ENCODE assay signal across 18 cellular contexts in the genomic region with DNA sequence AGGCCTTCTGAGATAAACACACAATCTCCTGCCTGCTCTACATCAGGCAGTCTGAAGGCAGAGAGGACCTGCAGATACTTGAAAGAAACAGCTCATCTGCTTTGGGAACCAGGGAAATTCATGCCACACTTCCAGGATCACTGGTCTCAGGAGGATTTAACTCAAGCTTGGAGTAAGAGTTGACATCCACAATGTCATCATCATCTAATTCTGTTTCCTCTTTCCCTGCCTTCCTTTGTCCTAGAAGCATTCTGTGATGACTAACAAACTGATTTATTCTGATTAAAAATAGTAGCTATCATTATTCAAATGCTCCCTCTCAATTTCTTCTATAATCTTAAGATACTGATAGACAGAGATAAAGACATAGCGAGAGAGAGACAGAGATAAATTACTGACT.
A peak's percentile ranks its signal among the peaks of the same experiment; 100 is the strongest.
DNase-seq lines count a peak whose midpoint lies in the region; ATAC-seq, FAIRE-seq and TF ChIP-seq lines count a peak whose summit lies in the region.
"Had no signal": no experiment of that assay in that cellular context is flagged by ENCODE, and none has a peak within 500 bp of the region (broad histone marks: within the 10 kb centered on the region; RNA-seq: fewer than 3 reads in every experiment).

No MANE protein-coding gene starts in this region.

- H3K36me3 Mint-ChIP-seq in activated CD4-positive, alpha-beta T cell treated with anti-CD3 and anti-CD28 coated beads, Interleukin-2, amount 10 ng/mL, durations not matched to agents 24 days and 14 days (ENCODE audit: low read depth) = no peaks in the 10 kb centered on the region
- H3K36me3 Mint-ChIP-seq: CD4-positive, CD25-positive, alpha-beta regulatory T cell had no signal

- H4K5ac ChIP-seq in H1 (ENCODE audit: insufficient read length, low read depth, low read length) = no peak overlapping the region
- no peak overlapping the region for H4K5ac ChIP-seq in mesendoderm (ENCODE audit: low read length)

- H3K79me1 ChIP-seq in H1 (ENCODE audit: low read depth, low read length) = no peaks in the 10 kb centered on the region
- no peaks in the 10 kb centered on the region for H3K79me1 ChIP-seq in mesendoderm (ENCODE audit: low read length)

- H2BK12ac ChIP-seq in H1 (ENCODE audit: low read depth, low read length) = no peak overlapping the region

- no peak overlapping the region for H3K9ac ChIP-seq in H1 (replicated peaks in 1 of 4; ENCODE audit: extremely low read depth in 1 of 4, low read depth in 3 of 4, low read length in 3 of 4)
- no peak overlapping the region for H3K9ac ChIP-seq in mesendoderm (ENCODE audit: low read length)
- H3K9ac ChIP-seq: BLaER1 treated with 17β-estradiol and CSF1 and Interleukin-3, amounts not matched to agents 10 nM and 100 nM had no signal

- no peak for TF ChIP-seq RAD21 in H1 (IDR thresholded peaks at IDR 0.05 in 1 of 2, conservative IDR thresholded peaks at IDR 0.05 in 1 of 2; ENCODE audit: low read depth in 2 of 2, low read length in 2 of 2)

- H3K4me1 ChIP-seq in H1 (replicated peaks in 1 of 4; ENCODE audit: control insufficient read depth in 3 of 4, insufficient read depth in 4 of 4, low read length in 3 of 4) (peaks cover 0 to 19% (median 10%) of the 10 kb centered on the region in 4 experiments; a peak in 5 of 7 replicates), mesendoderm (ENCODE audit: control insufficient read depth, low read depth, low read length) (no peaks in the 10 kb centered on the region)
- H3K4me1 ChIP-seq: A549; BLaER1 treated with 17β-estradiol and CSF1 and Interleukin-3, amounts not matched to agents 10 nM and 100 nM had no signal

- no peak overlapping the region for H2BK5ac ChIP-seq in H1 (ENCODE audit: low read depth, low read length)
- H2BK5ac ChIP-seq in mesendoderm (ENCODE audit: low read length) = no peak overlapping the region

- H3K23ac ChIP-seq in H1 (ENCODE audit: insufficient read length) = no peak overlapping the region
- H3K23ac ChIP-seq in mesendoderm (ENCODE audit: low read length) = no peak overlapping the region

- H4K91ac ChIP-seq in H1 (replicated peaks; ENCODE audit: insufficient read length, low read length) = no peak overlapping the region

- H3K14ac ChIP-seq in H1 (ENCODE audit: insufficient read length) = no peak overlapping the region

- DNase-seq in H1 (ENCODE audit: low read depth in 1 of 2, low spot score in 2 of 2) (no peak), mesendoderm (peak; percentile 31), hepatic stellate cell (ENCODE audit: low spot score) (no peak), posterior cingulate gyrus (no peak), occipital lobe (lab: John Stamatoyannopoulos, UW) (no peak)
- DNase-seq in activated CD4-positive, alpha-beta T cell treated with anti-CD3 and anti-CD28 coated beads, Interleukin-2, amount 10 ng/mL, durations not matched to agents 24 days and 14 days = no peak
- DNase-seq: Calu3; CD4-positive, CD25-positive, alpha-beta regulatory T cell; DMS 273 treated with DMSO at 0.1 percent for 48 hours; HCEC 1CT; HFFc6 had no signal

- no peak overlapping the region for H3K4ac ChIP-seq in H1 (replicated peaks; ENCODE audit: insufficient read length, low read depth, low read length)
- no peak overlapping the region for H3K4ac ChIP-seq in mesendoderm (ENCODE audit: low read depth, low read length)

- no peak overlapping the region for H3K27ac Mint-ChIP-seq in activated CD4-positive, alpha-beta T cell treated with anti-CD3 and anti-CD28 coated beads, Interleukin-2, amount 10 ng/mL, durations not matched to agents 24 days and 14 days
- H3K27ac Mint-ChIP-seq: CD4-positive, CD25-positive, alpha-beta regulatory T cell; HFFc6 had no signal

- intact Hi-C loops in posterior cingulate gyrus (cut with DNase I) = no loop called here
- intact Hi-C loops in activated CD4-positive, alpha-beta T cell treated with anti-CD3 and anti-CD28 coated beads, Interleukin-2, amount 10 ng/mL, durations not matched to agents 24 days and 14 days (cut with micrococcal nuclease) = no loop called here

- no peak overlapping the region for H3K27ac ChIP-seq in H1 (ENCODE audit: low read depth, low read length)
- H3K27ac ChIP-seq in mesendoderm (ENCODE audit: low read depth, low read length) = no peak overlapping the region
- H3K27ac ChIP-seq: A549; BLaER1 treated with 17β-estradiol and CSF1 and Interleukin-3, amounts not matched to agents 10 nM and 100 nM had no signal

- WGBS in H1 (ENCODE audit: extremely low coverage in 1 of 2, insufficient coverage in 1 of 2, insufficient read length in 1 of 2, insufficient replicate concordance in 2 of 2, low coverage in 1 of 2, low lambda C conversion rate in 2 of 2, missing lambda C conversion rate in 1 of 2), 2 experiments = 96% methylated on average over 1 of the region's 1 CpG; no CpG with 5 or more reads in 1 of the 2 experiments
- no CpG with 5 or more reads among the region's 1 CpG for WGBS in mesendoderm (ENCODE audit: extremely low coverage, insufficient coverage, low lambda C conversion rate)

- no peak overlapping the region for H3K18ac ChIP-seq in H1 (ENCODE audit: extremely low read depth, low read length)
- H3K18ac ChIP-seq in mesendoderm (ENCODE audit: low read length) = no peak overlapping the region

- H3K27me3 Mint-ChIP-seq in activated CD4-positive, alpha-beta T cell treated with anti-CD3 and anti-CD28 coated beads, Interleukin-2, amount 10 ng/mL, durations not matched to agents 24 days and 14 days = no peaks in the 10 kb centered on the region
- H3K27me3 Mint-ChIP-seq: CD4-positive, CD25-positive, alpha-beta regulatory T cell had no signal

- H3K27me3 ChIP-seq in H1 (replicated peaks in 1 of 4; ENCODE audit: control insufficient read depth in 3 of 4, extremely low read depth in 1 of 4, insufficient read depth in 3 of 4, low read length in 3 of 4) (no peaks in the 10 kb centered on the region), mesendoderm (ENCODE audit: insufficient read depth, low read length, poor library complexity) (no peaks in the 10 kb centered on the region)
- H3K27me3 ChIP-seq: BLaER1 treated with 17β-estradiol and CSF1 and Interleukin-3, amounts not matched to agents 10 nM and 100 nM had no signal

- POLR2A ChIA-PET in H1 (lab: Charles Lee; ENCODE audit: partially characterized antibody) = no interaction called here

- TF ChIP-seq CTCF in H1 (IDR thresholded peaks at IDR 0.05; ENCODE audit: control extremely low read depth in 1 of 3, insufficient read depth in 1 of 3, low read depth in 1 of 3, low read length in 3 of 3) = no peak

- no peak for TF ChIP-seq POLR2A in H1 (IDR thresholded peaks at IDR 0.05; ENCODE audit: control extremely low read depth in 1 of 2, low read depth in 2 of 2, low read length in 2 of 2)

- H3K4me1 Mint-ChIP-seq in activated CD4-positive, alpha-beta T cell treated with anti-CD3 and anti-CD28 coated beads, Interleukin-2, amount 10 ng/mL, durations not matched to agents 24 days and 14 days = no peaks in the 10 kb centered on the region
- H3K4me1 Mint-ChIP-seq: CD4-positive, CD25-positive, alpha-beta regulatory T cell had no signal

- no peak overlapping the region for H3K4me3 Mint-ChIP-seq in activated CD4-positive, alpha-beta T cell treated with anti-CD3 and anti-CD28 coated beads, Interleukin-2, amount 10 ng/mL, durations not matched to agents 24 days and 14 days
- H3K4me3 Mint-ChIP-seq: CD4-positive, CD25-positive, alpha-beta regulatory T cell; HFFc6 had no signal

- no peak overlapping the region for H3K4me2 ChIP-seq in H1 (ENCODE audit: insufficient read depth in 1 of 2, low read depth in 2 of 2, low read length in 2 of 2)
- H3K4me2 ChIP-seq in mesendoderm (ENCODE audit: low read length) = no peak overlapping the region
- H3K4me2 ChIP-seq: A549; BLaER1 treated with 17β-estradiol and CSF1 and Interleukin-3, amounts not matched to agents 10 nM and 100 nM had no signal

- H2BK15ac ChIP-seq in H1 (ENCODE audit: low read length) (no peak overlapping the region), mesendoderm (replicated peaks; ENCODE audit: low read depth) (no peak overlapping the region)

- FAIRE-seq in H1 (lab: Jason Lieb, UNC) = no peak
- FAIRE-seq: A549, GM12878, GM18507, HepG2, HTR-8/SVneo had no signal

- no peak overlapping the region for H2BK20ac ChIP-seq in H1 (ENCODE audit: low read length)

- CTCF ChIA-PET in H1 (lab: Charles Lee; ENCODE audit: partially characterized antibody) = interaction anchor here (0.6 to 1.3 kb wide), 2 partner anchors 16 to 500 kb away, joined by 3 read pairs; no protein-coding TSS in a partner anchor

- H3K79me2 ChIP-seq in H1 (ENCODE audit: control insufficient read depth in 1 of 2, insufficient read depth in 2 of 2, low read length in 2 of 2) (no peaks in the 10 kb centered on the region), mesendoderm (ENCODE audit: control insufficient read depth, insufficient read depth, low read length) (no peaks in the 10 kb centered on the region)

- H3K36me3 ChIP-seq in H1 (ENCODE audit: control insufficient read depth in 2 of 4, insufficient read depth in 4 of 4, low read length in 3 of 4) = no peaks in the 10 kb centered on the region
- H3K36me3 ChIP-seq in mesendoderm (ENCODE audit: control insufficient read depth, insufficient read depth, low read length) = no peaks in the 10 kb centered on the region
- H3K36me3 ChIP-seq: BLaER1 treated with 17β-estradiol and CSF1 and Interleukin-3, amounts not matched to agents 10 nM and 100 nM had no signal

- no peak for TF ChIP-seq EP300 in H1 (IDR thresholded peaks at IDR 0.05; ENCODE audit: borderline replicate concordance in 1 of 2, low read depth in 2 of 2, low read length in 2 of 2)

- H3K23me2 ChIP-seq in H1 (ENCODE audit: low read depth, low read length) = no peaks in the 10 kb centered on the region

- no peaks in the 10 kb centered on the region for H3K9me3 Mint-ChIP-seq in activated CD4-positive, alpha-beta T cell treated with anti-CD3 and anti-CD28 coated beads, Interleukin-2, amount 10 ng/mL, durations not matched to agents 24 days and 14 days

- ATAC-seq in esophagus mucosa = peak; percentile 66
- ATAC-seq: A549, GM12878, HepG2 had no signal

- H4K8ac ChIP-seq in H1 (ENCODE audit: extremely low read depth, insufficient read depth, low read length) (no peak overlapping the region), mesendoderm (ENCODE audit: low read depth, low read length) (no peak overlapping the region)

- H2BK120ac ChIP-seq in H1 (replicated peaks; ENCODE audit: low read depth, low read length) (no peak overlapping the region), mesendoderm (ENCODE audit: low read depth, low read length) (no peak overlapping the region)

- no peaks in the 10 kb centered on the region for H4K20me1 ChIP-seq in H1 (replicated peaks in 1 of 2; ENCODE audit: control insufficient read depth in 1 of 2, insufficient read depth in 2 of 2, low read length in 2 of 2)
- H4K20me1 ChIP-seq: BLaER1 treated with 17β-estradiol and CSF1 and Interleukin-3, amounts not matched to agents 10 nM and 100 nM had no signal

- H2AK5ac ChIP-seq in H1 (ENCODE audit: low read depth, low read length) (no peak overlapping the region), mesendoderm (ENCODE audit: low read length) (no peak overlapping the region)

- H3K4me3 ChIP-seq in H1 (ENCODE audit: extremely low read depth in 1 of 4, insufficient read depth in 2 of 4, low read depth in 3 of 4, low read length in 4 of 4) (no peak overlapping the region), mesendoderm (ENCODE audit: low read length) (no peak overlapping the region)
- H3K4me3 ChIP-seq: A549; BLaER1 treated with 17β-estradiol and CSF1 and Interleukin-3, amounts not matched to agents 10 nM and 100 nM; GM12878 had no signal

- peak overlapping the region; percentile 73; the same call in 1 of the 2 replicates for H2AFZ ChIP-seq in H1 (ENCODE audit: low read length)

- H3K56ac ChIP-seq in H1 (replicated peaks; ENCODE audit: insufficient read length, low read depth, low read length) = no peak overlapping the region
- no peak overlapping the region for H3K56ac ChIP-seq in mesendoderm (ENCODE audit: low read length)

- no peaks in the 10 kb centered on the region for H3K9me3 ChIP-seq in H1 (ENCODE audit: insufficient read depth in 2 of 2, low read depth in 1 of 2, low read length in 1 of 2)
- H3K9me3 ChIP-seq: A549; BLaER1 treated with 17β-estradiol and CSF1 and Interleukin-3, amounts not matched to agents 10 nM and 100 nM had no signal
